1 cellular context compared by ENCODE assay signal in genomic region chr19:7126132-7126531, GRCh38.
TF ChIP-seq lines count a peak whose summit lies in the region.

No MANE protein-coding gene starts in this region.

TF ChIP-seq in HEK293, 187 proteins besides CTCF, POLR2A, EP300 and RAD21 (continued from another document):
- TF ChIP-seq, protein P1, sequence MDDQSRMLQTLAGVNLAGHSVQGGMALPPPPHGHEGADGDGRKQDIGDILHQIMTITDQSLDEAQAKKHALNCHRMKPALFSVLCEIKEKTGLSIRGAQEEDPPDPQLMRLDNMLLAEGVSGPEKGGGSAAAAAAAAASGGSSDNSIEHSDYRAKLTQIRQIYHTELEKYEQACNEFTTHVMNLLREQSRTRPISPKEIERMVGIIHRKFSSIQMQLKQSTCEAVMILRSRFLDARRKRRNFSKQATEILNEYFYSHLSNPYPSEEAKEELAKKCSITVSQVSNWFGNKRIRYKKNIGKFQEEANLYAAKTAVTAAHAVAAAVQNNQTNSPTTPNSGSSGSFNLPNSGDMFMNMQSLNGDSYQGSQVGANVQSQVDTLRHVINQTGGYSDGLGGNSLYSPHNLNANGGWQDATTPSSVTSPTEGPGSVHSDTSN (CRISPR knock-in tag; IDR thresholded peaks at IDR 0.05): no peak
- TF ChIP-seq ZFP41 (tag by site-specific recombination; IDR thresholded peaks at IDR 0.05; ENCODE audit: borderline replicate concordance) (no peak), ZSCAN23 (tag by site-specific recombination; IDR thresholded peaks at IDR 0.05) (no peak)
